8 cellular contexts compared by ENCODE assay signal in genomic region chr3:42190701-42191442, GRCh38.
DNase-seq lines count a peak whose midpoint lies in the region; ATAC-seq, FAIRE-seq and TF ChIP-seq lines count a peak whose summit lies in the region.

No MANE protein-coding gene starts in this region.

- H3K79me2 ChIP-seq in keratinocyte (ENCODE audit: control insufficient read depth, insufficient read depth, low read length), result peaks cover 29% of the 10 kb centered on the region

- no peak overlapping the region for H2AFZ ChIP-seq in keratinocyte (ENCODE audit: control insufficient read depth, low read length)

- H3K27ac Mint-ChIP-seq in WTC11, result peak overlapping the region; percentile 90; the same call in 1 of the 2 replicates

- H3K36me3 Mint-ChIP-seq in WTC11, result peaks cover 38% of the 10 kb centered on the region

- no peaks in the 10 kb centered on the region for H3K36me3 ChIP-seq in breast epithelium
- H3K36me3 ChIP-seq in keratinocyte (ENCODE audit: control insufficient read depth in 2 of 2, extremely low read depth in 1 of 2, insufficient read depth in 2 of 2, low read length in 2 of 2), result peaks cover 27 to 39% of the 10 kb centered on the region in 2 experiments

- H3K27ac ChIP-seq in breast epithelium, result peak overlapping the region in 1 of 2 donors; percentile 21
- H3K27ac ChIP-seq in keratinocyte (ENCODE audit: control insufficient read depth, insufficient read depth, low read length), result no peak overlapping the region

- TF ChIP-seq CTCF in GM12872 (IDR thresholded peaks at IDR 0.05; ENCODE audit: insufficient read depth, low read depth, low read length), result peak; percentile 85
- TF ChIP-seq CTCF in WTC11 (IDR thresholded peaks at IDR 0.05), result peak; percentile 90
- peak; percentile 72 to 86 (median 82) for TF ChIP-seq CTCF in breast epithelium (IDR thresholded peaks at IDR 0.05)
- TF ChIP-seq CTCF in keratinocyte (optimal IDR thresholded peaks at IDR 0.05 in 1 of 3, IDR thresholded peaks at IDR 0.05 in 1 of 3, conservative IDR thresholded peaks at IDR 0.05 in 1 of 3; ENCODE audit: extremely low read depth in 1 of 3, insufficient read depth in 2 of 3, low read length in 3 of 3), result peak; percentile 85 to 93 (median 86)

- H3K27me3 Mint-ChIP-seq in WTC11 (ENCODE audit: low read depth), result no peaks in the 10 kb centered on the region

- no peak for TF ChIP-seq POLR2A in breast epithelium (IDR thresholded peaks at IDR 0.05)

- peaks cover 38% of the 10 kb centered on the region for H3K4me1 Mint-ChIP-seq in WTC11

- H3K4me3 ChIP-seq in breast epithelium, result no peak overlapping the region
- H3K4me3 ChIP-seq in keratinocyte (ENCODE audit: control insufficient read depth in 2 of 3, extremely low read depth in 1 of 3, insufficient read depth in 2 of 3, low read depth in 1 of 3, low read length in 3 of 3), result no peak overlapping the region

- no peak overlapping the region for H3K4me2 ChIP-seq in keratinocyte (ENCODE audit: control insufficient read depth, extremely low read depth, insufficient read depth, low read depth, low read length)

- ATAC-seq in WTC11 (peak; percentile 75), HG03135 (IDR thresholded peaks at IDR 0.05; ENCODE audit: unreplicated experiment) (no peak), HG03039 (IDR thresholded peaks at IDR 0.05; ENCODE audit: unreplicated experiment) (no peak)

- POLR2A ChIA-PET in WTC11 (lab: Charles Lee), result interaction anchor here (1.0 kb wide), 1 partner anchor 71 kb away, joined by 3 read pairs; no protein-coding TSS in a partner anchor

- H3K4me1 ChIP-seq in breast epithelium (no peaks in the 10 kb centered on the region), keratinocyte (ENCODE audit: control insufficient read depth, extremely low read depth, insufficient read depth, low read length) (no peaks in the 10 kb centered on the region)

- dilution Hi-C loops in keratinocyte (cut with MboI; ENCODE audit: extremely low pct_ligation_motif_present, low sequenced_read_pairs), result loop anchor here (10.0 kb wide), 1 partner anchor 66 kb away; no protein-coding TSS in a partner anchor

- DNase-seq in NCI-H1105 (lab: John Stamatoyannopoulos, UW) (peak; percentile 36), WTC11 (ENCODE audit: low spot score) (peak; percentile 76), breast epithelium (ENCODE audit: low spot score in 2 of 2) (peak; percentile 48 to 65), keratinocyte (ENCODE audit: low read depth, low spot score) (no peak)
- DNase-seq in stimulated activated CD4-positive, alpha-beta T cell treated with anti-CD3 and anti-CD28 coated beads, Interleukin-2, amount 100 ng/mL, for 48 hours, result peak; percentile 79 to 80

- H3K9me3 ChIP-seq in breast epithelium (no peaks in the 10 kb centered on the region), keratinocyte (ENCODE audit: control insufficient read depth, low read depth, low read length) (no peaks in the 10 kb centered on the region)

- H3K9me3 Mint-ChIP-seq in WTC11, result no peaks in the 10 kb centered on the region

- H3K27me3 ChIP-seq in breast epithelium, result no peaks in the 10 kb centered on the region
- no peaks in the 10 kb centered on the region for H3K27me3 ChIP-seq in keratinocyte (ENCODE audit: control insufficient read depth, extremely low read depth, insufficient read depth, low read length)

- intact Hi-C loops in breast epithelium (cut with DNase I; ENCODE audit: low total_unique reads), result loop anchor here (5.0 kb wide), 1 partner anchor 74 kb away; no protein-coding TSS in a partner anchor

- FAIRE-seq in keratinocyte (lab: Jason Lieb, UNC), result peak; percentile 62

- H3K9ac ChIP-seq in keratinocyte (ENCODE audit: control insufficient read depth, extremely low read depth, insufficient read depth, low read length), result no peak overlapping the region

- H3K9me1 ChIP-seq in keratinocyte (ENCODE audit: control insufficient read depth, extremely low read depth, insufficient read depth, low read length), result peaks cover 2% of the 10 kb centered on the region

- CTCF ChIA-PET in WTC11 (lab: Charles Lee), result interaction anchor here (0.5 to 5.5 kb wide), 59 partner anchors 9 to 978 kb away, joined by 3 to 164 read pairs (median 4); partner anchors contain the start of gene ULK4

- H4K20me1 ChIP-seq in keratinocyte (ENCODE audit: control insufficient read depth, extremely low read depth, insufficient read depth, low read length), result peaks cover 13% of the 10 kb centered on the region

- H3K4me3 Mint-ChIP-seq in WTC11, result no peak overlapping the region

TF ChIP-seq in WTC11, 78 proteins besides CTCF, POLR2A, EP300 and RAD21:
- TF ChIP-seq ZNF263 (CRISPR knock-in tag; IDR thresholded peaks at IDR 0.05; ENCODE audit: low read depth) (no peak), ZNF317 (CRISPR knock-in tag; IDR thresholded peaks at IDR 0.05; ENCODE audit: borderline replicate concordance, low read depth) (no peak)
TF ChIP-seq in WTC11: peak in this region for 0.
